Comparison of ENCODE assay signal across 20 cellular contexts in the genomic region with DNA sequence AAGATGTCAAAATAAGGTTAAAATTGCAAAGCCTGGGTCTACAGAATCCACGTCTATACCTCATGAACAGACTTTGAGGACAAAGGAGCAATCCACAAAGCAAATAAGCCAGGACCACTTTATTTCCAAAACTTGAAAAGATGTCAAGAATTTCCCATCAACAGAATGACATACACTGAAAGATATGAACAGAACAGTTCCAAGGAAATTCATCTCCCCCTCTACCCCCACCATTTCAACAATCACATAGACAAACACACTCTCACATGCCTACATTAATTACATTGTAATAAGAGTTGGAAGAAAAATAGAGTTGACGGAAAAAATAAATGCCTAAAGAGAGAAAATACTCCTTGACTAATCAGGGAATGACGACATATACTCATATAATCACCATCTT. TPM values are rescaled to one million over a fixed set of nuclear protein-coding genes. Genes with fewer than 3 reads are reported as not detected.
A peak's percentile ranks its signal among the peaks of the same experiment; 100 is the strongest.
DNase-seq lines count a peak whose midpoint lies in the region; TF ChIP-seq lines count a peak whose summit lies in the region.
"Had no signal": no experiment of that assay in that cellular context is flagged by ENCODE, and none has a peak within 500 bp of the region (broad histone marks: within the 10 kb centered on the region; RNA-seq: fewer than 3 reads in every experiment).

No MANE protein-coding gene starts in this region.

- H3K27me3 ChIP-seq in A673 (replicated peaks; ENCODE audit: insufficient read depth, low read depth, low read length, poor library complexity) (no peaks in the 10 kb centered on the region), MG63 (no peaks in the 10 kb centered on the region), esophagus muscularis mucosa (no peaks in the 10 kb centered on the region), neuron (ENCODE audit: insufficient read depth, low read length) (no peaks in the 10 kb centered on the region), BE2C (no peaks in the 10 kb centered on the region)
- H3K27me3 ChIP-seq: spleen, vagina had no signal

- no TSS peak for BruUV-seq in A673 (replicated peaks; lab: Mats Ljungman, UMichigan)

- DNase-seq in A673 (ENCODE audit: low spot score) (no peak), MG63 (no peak), esophagus muscularis mucosa (ENCODE audit: extremely low spot score) (no peak), NCI-H510A (lab: John Stamatoyannopoulos, UW) (no peak), ecto neural progenitor cell (ENCODE audit: low spot score) (no peak), BE2C (no peak)
- DNase-seq in stimulated activated CD4-positive, alpha-beta T cell treated with anti-CD3 and anti-CD28 coated beads, Interleukin-1b, Interleukin-23, amount 100 ng/mL, for 48 hours: no peak
- DNase-seq: activated CD4-positive, alpha-beta T cell treated with anti-CD3 and anti-CD28 coated beads, Interleukin-2, amount 50 U/mL, for 4 hours; activated naive CD8-positive, alpha-beta T cell treated with anti-CD3 and anti-CD28 coated beads, Interleukin-2, amount 50 U/mL, for 24 hours; cortex of kidney; GDM1; MM.1S; NCI-H1694 treated with DMSO at 0.1 percent for 48 hours; NCI-H446; OCI-M1; SK-N-SH; spleen; stimulated activated naive CD4-positive, alpha-beta T cell treated with Interleukin-2 at 50 U/mL for 16 hours had no signal

- POLR2A ChIA-PET in A673 (lab: Charles Lee; ENCODE audit: low non-redundant PET): no interaction called here

- TF ChIP-seq EP300 in esophagus muscularis mucosa (IDR thresholded peaks at IDR 0.05): no peak

- H3K4me3 ChIP-seq in A673 (ENCODE audit: low read depth, low read length, poor library complexity, severe bottlenecking) (peak overlapping the region; percentile 21), MG63 (peak overlapping the region; percentile 38), esophagus muscularis mucosa (peak overlapping the region in 3 of 4 donors; percentile 43 to 58 (median 48)), neuron (ENCODE audit: low read length) (peak overlapping the region; percentile 33), BE2C (ENCODE audit: low read depth, low read length) (no peak overlapping the region)
- H3K4me3 ChIP-seq: spleen, vagina had no signal

- no peaks in the 10 kb centered on the region for H3K9me3 ChIP-seq in A673 (ENCODE audit: low read depth, low read length, poor library complexity, severe bottlenecking)
- H3K9me3 ChIP-seq in MG63: no peaks in the 10 kb centered on the region
- H3K9me3 ChIP-seq in esophagus muscularis mucosa: no peaks in the 10 kb centered on the region
- H3K9me3 ChIP-seq in neuron (ENCODE audit: low read length): peaks cover 2% of the 10 kb centered on the region
- no peaks in the 10 kb centered on the region for H3K9me3 ChIP-seq in BE2C
- H3K9me3 ChIP-seq: SK-N-SH, spleen, vagina had no signal

- no peak overlapping the region for H2AFZ ChIP-seq in neuron (ENCODE audit: low read depth, low read length)

- CTCF ChIA-PET in A673 (lab: Charles Lee): no interaction called here

- H3K36me3 ChIP-seq in A673 (ENCODE audit: insufficient read depth, low read length, poor library complexity, severe bottlenecking) (no peaks in the 10 kb centered on the region), MG63 (no peaks in the 10 kb centered on the region; the same call in 1 of the 2 replicates), esophagus muscularis mucosa (no peaks in the 10 kb centered on the region), neuron (ENCODE audit: insufficient read depth, low read length) (peaks cover 2% of the 10 kb centered on the region), BE2C (no peaks in the 10 kb centered on the region)
- H3K36me3 ChIP-seq: spleen, vagina had no signal

- 70% methylated on average over 3 of the region's 3 CpGs for WGBS in esophagus muscularis mucosa

- intact Hi-C loops in A673 (cut with micrococcal nuclease; ENCODE audit: unreplicated experiment) (no loop called here), esophagus muscularis mucosa (cut with DNase I) (no loop called here)

- TF ChIP-seq POLR2A in esophagus muscularis mucosa (IDR thresholded peaks at IDR 0.05; ENCODE audit: low read depth): no peak

- TF ChIP-seq CTCF in A673 (conservative IDR thresholded peaks at IDR 0.05; ENCODE audit: low read depth, low read length) (no peak), esophagus muscularis mucosa (IDR thresholded peaks at IDR 0.05) (no peak), BE2C (IDR thresholded peaks at IDR 0.05; ENCODE audit: low read depth, low read length) (no peak)

- H3K27ac ChIP-seq in A673 (ENCODE audit: low read depth, low read length, poor library complexity, severe bottlenecking): no peak overlapping the region
- H3K27ac ChIP-seq in esophagus muscularis mucosa (replicated peaks in 1 of 4): peak overlapping the region in 2 of 4 donors; percentile 73 to 76
- H3K27ac ChIP-seq: spleen, vagina had no signal

- H3K4me1 ChIP-seq in A673 (ENCODE audit: insufficient read depth, low read length, poor library complexity, severe bottlenecking) (peaks cover 75% of the 10 kb centered on the region), esophagus muscularis mucosa (peaks cover 23 to 51% (median 45%) of the 10 kb centered on the region in 4 donors), neuron (ENCODE audit: insufficient read depth, low read length) (peaks cover 44% of the 10 kb centered on the region), BE2C (no peaks in the 10 kb centered on the region)

RNA-seq across cellular contexts. Expression of a gene that starts 45.2 kb away (rescaled TPM):
- total RNA-seq in A673 (2021): 29.5 and 33.1 TPM in 2 replicates
- total RNA-seq in MG63 (2014; rRNA removed; shearing (Covaris generic); ENCODE audit: low replicate concordance): 1.3 and 8.7 TPM in 2 replicates
- total RNA-seq in esophagus muscularis mucosa: 10 to 100 TPM in 3 of 4 donors, 1 to 10 TPM in 1; 8.6 to 15.6 (median 11.7) TPM
- 0.06 TPM for polyA plus RNA-seq in BE2C (2012; ENCODE audit: insufficient read depth, insufficient read length, low read depth)
